ENCODE assay signal across 19 cellular contexts in the genomic region with DNA sequence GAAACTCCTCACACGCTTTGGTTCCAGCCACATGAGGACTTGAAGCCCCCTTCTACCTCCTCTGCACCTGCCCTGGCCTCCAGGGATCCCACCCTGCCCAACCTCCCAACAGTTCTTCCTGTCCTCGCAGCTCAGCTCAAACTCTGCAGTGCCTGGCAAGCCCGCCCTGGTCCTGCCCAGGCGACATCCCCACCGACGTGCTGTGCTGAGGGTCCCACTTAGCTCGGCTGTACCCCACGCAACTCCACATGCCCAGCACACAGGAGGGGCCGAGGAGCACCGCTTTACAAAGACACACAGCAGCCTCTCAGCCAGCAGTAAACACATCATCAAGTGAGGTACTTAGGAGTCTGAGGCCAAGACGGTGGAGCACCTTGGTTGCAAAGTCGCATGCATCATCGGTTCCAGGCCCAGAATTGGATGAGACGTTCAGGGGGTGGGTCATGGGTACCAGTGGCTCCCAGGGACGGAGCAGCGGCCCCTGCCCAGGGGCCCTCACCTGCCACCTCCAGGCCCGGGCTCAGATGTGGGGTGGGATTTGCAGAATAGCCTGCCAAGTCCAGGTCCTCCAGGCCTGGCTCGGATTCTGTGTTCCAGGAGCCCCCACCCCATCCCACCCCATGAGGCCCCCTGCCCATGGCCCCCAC.
"Had no signal": no experiment of that assay in that cellular context is flagged by ENCODE, and none has a peak within 500 bp of the region (broad histone marks: within the 10 kb centered on the region; RNA-seq: fewer than 3 reads in every experiment).

No MANE protein-coding gene starts in this region.

- H3K4me1 ChIP-seq: parathyroid adenoma had no signal

- H3K36me3 Mint-ChIP-seq: naive B cell; stimulated activated effector memory CD8-positive, alpha-beta T cell treated with anti-CD3 and anti-CD28 coated beads, Interleukin-12 subunit alpha, Interleukin-12 subunit beta, amount 100 ng/mL, for 72 hours had no signal

- H3K27ac Mint-ChIP-seq: stimulated activated effector memory CD8-positive, alpha-beta T cell treated with anti-CD3 and anti-CD28 coated beads, Interleukin-12 subunit alpha, Interleukin-12 subunit beta, amount 100 ng/mL, for 72 hours had no signal

- H3K9ac ChIP-seq: parathyroid adenoma had no signal

- DNase-seq: activated CD8-positive, alpha-beta memory T cell treated with anti-CD3 and anti-CD28 coated beads for 24 hours; activated CD8-positive, alpha-beta memory T cell treated with anti-CD3 and anti-CD28 coated beads, Interleukin-2, amount 50 U/mL, for 48 hours; activated effector memory CD4-positive, alpha-beta T cell treated with anti-CD3 and anti-CD28 coated beads, Interleukin-2, amount 50 U/mL, for 16 hours; activated naive CD4-positive, alpha-beta T cell treated with anti-CD3 and anti-CD28 coated beads, Interleukin-2, amount 50 U/mL, for 16 hours; activated T-cell treated with anti-CD3 and anti-CD28 coated beads, Interleukin-2, amount 50 U/mL, for 48 hours; cerebellar nuclear complex; cortex of kidney; effector CD4-positive, alpha-beta T cell; naive B cell; stimulated activated CD4-positive, alpha-beta T cell treated with anti-CD3 and anti-CD28 coated beads, Interleukin-4, amount 100 ng/mL, for 24 hours; T1000 had no signal

- H3K9me3 ChIP-seq: heart right ventricle, mucosa of descending colon, neutrophil, stomach had no signal

- H3K9me3 Mint-ChIP-seq: stimulated activated effector memory CD8-positive, alpha-beta T cell treated with anti-CD3 and anti-CD28 coated beads, Interleukin-12 subunit alpha, Interleukin-12 subunit beta, amount 100 ng/mL, for 72 hours had no signal

- H3K36me3 ChIP-seq: heart right ventricle, neutrophil had no signal

- H3K79me2 ChIP-seq: parathyroid adenoma had no signal

- H3K27ac ChIP-seq: heart right ventricle, neutrophil, parathyroid adenoma had no signal

- H2AFZ ChIP-seq: parathyroid adenoma had no signal

- H3K4me3 ChIP-seq: heart right ventricle, mucosa of descending colon, stomach had no signal

- H3K27me3 ChIP-seq: neutrophil had no signal

- H3K4me3 Mint-ChIP-seq: naive B cell; stimulated activated effector memory CD8-positive, alpha-beta T cell treated with anti-CD3 and anti-CD28 coated beads, Interleukin-12 subunit alpha, Interleukin-12 subunit beta, amount 100 ng/mL, for 72 hours had no signal

- ATAC-seq: esophagus mucosa; mucosa of descending colon; sciatic nerve; stimulated activated effector memory CD8-positive, alpha-beta T cell treated with anti-CD3 and anti-CD28 coated beads, Interleukin-12 subunit alpha, Interleukin-12 subunit beta, amount 100 ng/mL, for 72 hours had no signal

- H3K4me1 Mint-ChIP-seq: stimulated activated effector memory CD8-positive, alpha-beta T cell treated with anti-CD3 and anti-CD28 coated beads, Interleukin-12 subunit alpha, Interleukin-12 subunit beta, amount 100 ng/mL, for 72 hours had no signal
